Comparison of ENCODE assay signal across 20 cellular contexts in genomic region chr12:89567691-89568239, GRCh38. TPM values are rescaled to one million over a fixed set of nuclear protein-coding genes. Genes with fewer than 3 reads are reported as not detected.
A peak's percentile ranks its signal among the peaks of the same experiment; 100 is the strongest.
DNase-seq lines count a peak whose midpoint lies in the region; ATAC-seq and TF ChIP-seq lines count a peak whose summit lies in the region.
"Had no signal": no experiment of that assay in that cellular context is flagged by ENCODE, and none has a peak within 500 bp of the region (broad histone marks: within the 10 kb centered on the region; RNA-seq: fewer than 3 reads in every experiment).

No MANE protein-coding gene starts in this region.

- peaks cover 39% of the 10 kb centered on the region for H3K4me1 Mint-ChIP-seq in Caco-2 (ENCODE audit: low read depth, unreplicated experiment)
- peaks cover 11% of the 10 kb centered on the region for H3K4me1 Mint-ChIP-seq in T-helper 2 cell treated with Interferon-gamma antibody and Interleukin-4, amounts not matched to agents 5 μg/mL and 100 μg/mL, for 36 hours (ENCODE audit: low read depth)

- H3K27me3 ChIP-seq in Caco-2 (replicated peaks; ENCODE audit: control insufficient read depth, insufficient read depth, low read length) (no peaks in the 10 kb centered on the region), left lung (no peaks in the 10 kb centered on the region)

- DNase-seq in Caco-2 (no peak), amniotic epithelial cell (ENCODE audit: low read depth) (peak; percentile 66), epithelial cell of esophagus (ENCODE audit: low read depth) (peak; percentile 84), left lung (no peak), NCI-H2196 treated with DMSO at 0.1 percent for 48 hours (lab: John Stamatoyannopoulos, UW; ENCODE audit: unreplicated experiment) (no peak), H4 (ENCODE audit: low spot score) (no peak), activated gamma-delta T cell (lab: John Stamatoyannopoulos, UW) (no peak)
- DNase-seq in T-helper 2 cell treated with Interferon-gamma antibody and Interleukin-4, amounts not matched to agents 5 μg/mL and 100 μg/mL, for 36 hours (ENCODE audit: low spot score): no peak
- DNase-seq: 8988T, DMS153, DND-41, H7, Karpas-422, NCI-H1105 treated with DMSO at 0.1 percent for 48 hours, NCI-H2029, NCI-H446 treated with DMSO at 0.1 percent for 48 hours, NCI-H526, PC-9, SHP77 treated with DMSO at 0.1 percent for 48 hours had no signal

- no peaks in the 10 kb centered on the region for H3K9me3 ChIP-seq in Caco-2
- H3K9me3 ChIP-seq in left lung: no peaks in the 10 kb centered on the region

- ATAC-seq in left lung: peak; percentile 74
- ATAC-seq: HepG2 had no signal

- intact Hi-C loops in Caco-2 (cut with micrococcal nuclease; ENCODE audit: unreplicated experiment) (loop anchor here (1.0 kb wide), 1 partner anchor 24 kb away; no protein-coding TSS in a partner anchor), left lung (cut with DNase I) (no loop called here)

- peak overlapping the region; percentile 73 for H3K27ac Mint-ChIP-seq in Caco-2 (ENCODE audit: unreplicated experiment)
- no peak overlapping the region for H3K27ac Mint-ChIP-seq in T-helper 2 cell treated with Interferon-gamma antibody and Interleukin-4, amounts not matched to agents 5 μg/mL and 100 μg/mL, for 36 hours

- H3K9me3 Mint-ChIP-seq in Caco-2 (ENCODE audit: unreplicated experiment): peaks cover 7% of the 10 kb centered on the region
- no peaks in the 10 kb centered on the region for H3K9me3 Mint-ChIP-seq in T-helper 2 cell treated with Interferon-gamma antibody and Interleukin-4, amounts not matched to agents 5 μg/mL and 100 μg/mL, for 36 hours

- no peaks in the 10 kb centered on the region for H3K36me3 Mint-ChIP-seq in Caco-2 (ENCODE audit: insufficient read depth, unreplicated experiment)
- H3K36me3 Mint-ChIP-seq in T-helper 2 cell treated with Interferon-gamma antibody and Interleukin-4, amounts not matched to agents 5 μg/mL and 100 μg/mL, for 36 hours (ENCODE audit: low read depth): peaks cover 1% of the 10 kb centered on the region

- peaks cover 37% of the 10 kb centered on the region for H3K4me1 ChIP-seq in Caco-2
- no peaks in the 10 kb centered on the region for H3K4me1 ChIP-seq in left lung

- H3K36me3 ChIP-seq in Caco-2 (ENCODE audit: control insufficient read depth, insufficient read depth, low read length) (no peaks in the 10 kb centered on the region), left lung (no peaks in the 10 kb centered on the region)

- H3K27me3 Mint-ChIP-seq in Caco-2 (ENCODE audit: insufficient read depth, unreplicated experiment): no peaks in the 10 kb centered on the region
- no peaks in the 10 kb centered on the region for H3K27me3 Mint-ChIP-seq in T-helper 2 cell treated with Interferon-gamma antibody and Interleukin-4, amounts not matched to agents 5 μg/mL and 100 μg/mL, for 36 hours (ENCODE audit: low read depth)

- H3K27ac ChIP-seq in left lung: no peak overlapping the region
- H3K27ac ChIP-seq: PC-9 had no signal

- CTCF ChIA-PET in Caco-2 (lab: Charles Lee): no interaction called here

- POLR2A ChIA-PET in Caco-2 (lab: Charles Lee): no interaction called here

- TF ChIP-seq CTCF in Caco-2 (IDR thresholded peaks at IDR 0.05; ENCODE audit: insufficient read depth in 1 of 2, low read depth in 1 of 2, low read length in 1 of 2, severe bottlenecking in 1 of 2, unreplicated experiment in 1 of 2) (no peak), epithelial cell of esophagus (IDR thresholded peaks at IDR 0.05; ENCODE audit: insufficient read depth, low read depth, low read length, missing control alignments) (no peak), left lung (IDR thresholded peaks at IDR 0.05) (no peak)

- no TSS peak for BruUV-seq in Caco-2 (replicated peaks; lab: Mats Ljungman, UMichigan)

- H3K4me3 ChIP-seq in Caco-2 (ENCODE audit: low read depth, low read length): no peak overlapping the region
- H3K4me3 ChIP-seq in epithelial cell of esophagus (ENCODE audit: low read length): no peak overlapping the region
- H3K4me3 ChIP-seq in left lung: no peak overlapping the region
- H3K4me3 ChIP-seq: PC-9 had no signal

- H3K4me3 Mint-ChIP-seq in Caco-2 (ENCODE audit: unreplicated experiment): no peak overlapping the region
- no peak overlapping the region for H3K4me3 Mint-ChIP-seq in T-helper 2 cell treated with Interferon-gamma antibody and Interleukin-4, amounts not matched to agents 5 μg/mL and 100 μg/mL, for 36 hours

RNA-seq across cellular contexts. Expression of gene POC1B, which starts 41.9 kb away (rescaled TPM):
- total RNA-seq in Caco-2 (2022): 14.1 and 16.1 TPM in 2 replicates
- total RNA-seq in left lung: 10 to 100 TPM; 19.5 to 19.8 TPM
- 9.5 and 9.7 TPM in 2 replicates for total RNA-seq in H4 (2014; rRNA removed; shearing (Covaris generic))

RNA-seq across cellular contexts. Expression of gene GALNT4, which starts 43.2 kb away (rescaled TPM):
- total RNA-seq in Caco-2 (2022) (6.6 and 7.2 TPM in 2 replicates), left lung (1 to 10 TPM; 7.8 to 8.9 TPM)
- 3.6 and 4.0 TPM in 2 replicates for total RNA-seq in H4 (2014; rRNA removed; shearing (Covaris generic))

Comparison
In these comparisons a context has a peak if more than half of its experiments do, and no peak if none do; other contexts are left out.
1. DNase-seq: peak in amniotic epithelial cell (single experiment) and epithelial cell of esophagus (single experiment); none in Caco-2 (0 of 2), left lung (0 of 2), NCI-H2196 treated with DMSO at 0.1 percent for 48 hours (single experiment), H4 (single experiment), T-helper 2 cell treated with Interferon-gamma antibody and Interleukin-4, amounts not matched to agents 5 μg/mL and 100 μg/mL, for 36 hours (single experiment) and activated gamma-delta T cell (single experiment).